ENCODE assay signal across 23 cellular contexts in genomic region chr4:69049860-69050259, GRCh38. TPM values are rescaled to one million over a fixed set of nuclear protein-coding genes. Genes with fewer than 3 reads are reported as not detected.
A peak's percentile ranks its signal among the peaks of the same experiment; 100 is the strongest.
DNase-seq lines count a peak whose midpoint lies in the region; ATAC-seq, FAIRE-seq and TF ChIP-seq lines count a peak whose summit lies in the region.
"Had no signal": no experiment of that assay in that cellular context is flagged by ENCODE, and none has a peak within 500 bp of the region (broad histone marks: within the 10 kb centered on the region; RNA-seq: fewer than 3 reads in every experiment).

No MANE protein-coding gene starts in this region.

- H2AFZ ChIP-seq in ACC112 (ENCODE audit: low read length, unreplicated experiment), result peak overlapping the region; percentile 25
- no peak overlapping the region for H2AFZ ChIP-seq in GM12878 (ENCODE audit: control insufficient read depth, low read depth, low read length)
- H2AFZ ChIP-seq: GM23338 had no signal

- no peak overlapping the region for H3K9ac ChIP-seq in GM12878 (ENCODE audit: control insufficient read depth, insufficient read depth, low read length)

- H3K9me3 ChIP-seq in GM12878 (replicated peaks; ENCODE audit: control insufficient read depth, insufficient read depth, low read length), result no peaks in the 10 kb centered on the region; the same call in 2 of the 3 replicates
- H3K9me3 ChIP-seq: BE2C had no signal

- SMC1A ChIA-PET in GM12878 (lab: Charles Lee; ENCODE audit: uncharacterized antibody, unreplicated experiment), result interaction anchor here (0.6 to 3.2 kb wide), 13 partner anchors 8 to 394 kb away, joined by 3 to 14 read pairs (median 6); partner anchors contain the start of gene UGT2A3

- no peak overlapping the region for H3K4me3 Mint-ChIP-seq in immature natural killer cell
- H3K4me3 Mint-ChIP-seq: CD4-positive, CD25-positive, alpha-beta regulatory T cell; CD8-positive, alpha-beta memory T cell; GM23338; IgD-negative memory B cell had no signal

- no peak overlapping the region for H3K27ac ChIP-seq in ACC112 (ENCODE audit: low read depth, low read length)
- no peak overlapping the region for H3K27ac ChIP-seq in GM12878 (ENCODE audit: control insufficient read depth, insufficient read depth)

- ATAC-seq in GM12878 (peak; percentile 56), HG02571 (IDR thresholded peaks at IDR 0.05; ENCODE audit: unreplicated experiment) (no peak)
- ATAC-seq: GM23338 had no signal

- H3K4me1 ChIP-seq in ACC112 (ENCODE audit: control insufficient read depth, insufficient read depth, low read length, unreplicated experiment) (peaks cover 6% of the 10 kb centered on the region), GM12878 (ENCODE audit: control insufficient read depth, insufficient read depth, low read length) (no peaks in the 10 kb centered on the region)
- H3K4me1 ChIP-seq: BE2C had no signal

- no peaks in the 10 kb centered on the region for H3K36me3 ChIP-seq in ACC112 (ENCODE audit: insufficient read depth, low read length)
- H3K36me3 ChIP-seq in GM12878 (ENCODE audit: control insufficient read depth in 2 of 2, insufficient read depth in 2 of 2, low read length in 1 of 2), result no peaks in the 10 kb centered on the region
- H3K36me3 ChIP-seq: BE2C had no signal

- BruUV-seq in GM12878 (replicated peaks; lab: Mats Ljungman, UMichigan), result no TSS peak

- FAIRE-seq in GM12878 (lab: Jason Lieb, UNC), result no peak
- FAIRE-seq: H54, HTR-8/SVneo had no signal

- H3K9me3 Mint-ChIP-seq in immature natural killer cell, result peaks cover 0 to 29% (median 7%) of the 10 kb centered on the region in 6 donors
- H3K9me3 Mint-ChIP-seq: GM23338 had no signal

- H4K20me1 ChIP-seq in GM12878 (ENCODE audit: control insufficient read depth, insufficient read depth), result no peaks in the 10 kb centered on the region

- TF ChIP-seq EP300 in GM12878 (IDR thresholded peaks at IDR 0.05; ENCODE audit: borderline replicate concordance in 1 of 2, control insufficient read depth in 1 of 2, low read depth in 2 of 2, low read length in 2 of 2), result no peak

- RAD21 ChIA-PET in GM12878 (lab: Charles Lee; ENCODE audit: unreplicated experiment), result interaction anchor here (0.6 to 3.8 kb wide), 10 partner anchors 8 to 1666 kb away, joined by 3 to 22 read pairs (median 4); partner anchors contain the start of gene UGT2A3

- H3K36me3 Mint-ChIP-seq in immature natural killer cell, result no peaks in the 10 kb centered on the region
- H3K36me3 Mint-ChIP-seq: CD4-positive, CD25-positive, alpha-beta regulatory T cell; CD8-positive, alpha-beta memory T cell; IgD-negative memory B cell had no signal

- in situ Hi-C loops in GM12878 (cut with MboI), result loop anchor here (25.0 kb wide), 2 partner anchors 538 to 1637 kb away; partner anchors contain the start of gene UTP3

- H3K4me3 ChIP-seq in ACC112 (ENCODE audit: low read depth, low read length) (no peak overlapping the region), GM12878 (no peak overlapping the region)
- H3K4me3 ChIP-seq: GM23338 had no signal

- no peaks in the 10 kb centered on the region for H3K27me3 Mint-ChIP-seq in immature natural killer cell (ENCODE audit: low read depth in 3 of 3)
- H3K27me3 Mint-ChIP-seq: CD4-positive, CD25-positive, alpha-beta regulatory T cell; CD8-positive, alpha-beta memory T cell had no signal

- no peak overlapping the region for H3K4me2 ChIP-seq in GM12878 (ENCODE audit: control insufficient read depth, insufficient read depth)
- H3K4me2 ChIP-seq: GM23338 had no signal

- H3K27me3 ChIP-seq in ACC112 (ENCODE audit: insufficient read depth, low read length), result no peaks in the 10 kb centered on the region
- H3K27me3 ChIP-seq in GM12878 (replicated peaks in 1 of 2; ENCODE audit: control insufficient read depth in 2 of 2, insufficient read depth in 2 of 2, low read length in 1 of 2), result no peaks in the 10 kb centered on the region
- H3K27me3 ChIP-seq: BE2C had no signal

- no peaks in the 10 kb centered on the region for H3K4me1 Mint-ChIP-seq in immature natural killer cell
- H3K4me1 Mint-ChIP-seq: CD4-positive, CD25-positive, alpha-beta regulatory T cell; CD8-positive, alpha-beta memory T cell; IgD-negative memory B cell had no signal

- DNase-seq in GM12878 (ENCODE audit: low read depth, low spot score) (no peak), kidney glomerular epithelial cell (lab: John Stamatoyannopoulos, UW) (peak; percentile 30), renal cortical epithelial cell (ENCODE audit: low read depth) (peak; percentile 66), immature natural killer cell (no peak), SK-N-DZ (ENCODE audit: low spot score) (no peak)
- DNase-seq: 8988T; BE2C; C1 segment of cervical spinal cord; CD4-positive, CD25-positive, alpha-beta regulatory T cell; CD8-positive, alpha-beta memory T cell; COR-L47; DMS153; DMS79; GDM1; HCEC 1CT had no signal

- CTCF ChIA-PET in GM12878 (lab: Yijun Ruan, JAX), result interaction anchor here (0.7 to 2.5 kb wide), 7 partner anchors 8 to 120 kb away, joined by 3 to 9 read pairs (median 5); no protein-coding TSS in a partner anchor

- POLR2A ChIA-PET in GM12878 (lab: Charles Lee), result interaction anchor here (0.7 to 4.4 kb wide), 7 partner anchors 8 to 145 kb away, joined by 3 to 18 read pairs (median 4); partner anchors contain the start of gene UGT2A3

- TF ChIP-seq CTCF in GM12878 (IDR thresholded peaks at IDR 0.05 in 2 of 3, conservative IDR thresholded peaks at IDR 0.05 in 1 of 3; ENCODE audit: control insufficient read depth in 2 of 3, extremely low read depth in 1 of 3, insufficient read depth in 1 of 3, low read depth in 3 of 3, low read length in 3 of 3), result no peak

- H3K79me2 ChIP-seq in ACC112 (ENCODE audit: control insufficient read depth, insufficient read depth, low read length, unreplicated experiment), result no peaks in the 10 kb centered on the region
- H3K79me2 ChIP-seq in GM12878 (ENCODE audit: control insufficient read depth, insufficient read depth, low read length), result no peaks in the 10 kb centered on the region

- TF ChIP-seq POLR2A in GM12878 (IDR thresholded peaks at IDR 0.05; ENCODE audit: low read depth, low read length), result no peak

- no peak overlapping the region for H3K27ac Mint-ChIP-seq in immature natural killer cell
- H3K27ac Mint-ChIP-seq: CD4-positive, CD25-positive, alpha-beta regulatory T cell; CD8-positive, alpha-beta memory T cell; GM23338; IgD-negative memory B cell had no signal

- intact Hi-C loops in GM12878 (cut with micrococcal nuclease; ENCODE audit: unreplicated experiment), result loop anchor here (10.0 kb wide), 1 partner anchor 555 kb away; no protein-coding TSS in a partner anchor

- no peak for TF ChIP-seq RAD21 in GM12878 (IDR thresholded peaks at IDR 0.05; ENCODE audit: insufficient read depth, low read depth, low read length)

TF ChIP-seq in GM12878, 131 proteins besides CTCF, POLR2A, EP300 and RAD21 (continues in another document):
- TF ChIP-seq ZZZ3 (IDR thresholded peaks at IDR 0.05; ENCODE audit: control insufficient read depth, insufficient read length, low read depth), result no peak
- no peak for TF ChIP-seq CREB1 (IDR thresholded peaks at IDR 0.05; ENCODE audit: low read depth)
- TF ChIP-seq, protein P1, sequence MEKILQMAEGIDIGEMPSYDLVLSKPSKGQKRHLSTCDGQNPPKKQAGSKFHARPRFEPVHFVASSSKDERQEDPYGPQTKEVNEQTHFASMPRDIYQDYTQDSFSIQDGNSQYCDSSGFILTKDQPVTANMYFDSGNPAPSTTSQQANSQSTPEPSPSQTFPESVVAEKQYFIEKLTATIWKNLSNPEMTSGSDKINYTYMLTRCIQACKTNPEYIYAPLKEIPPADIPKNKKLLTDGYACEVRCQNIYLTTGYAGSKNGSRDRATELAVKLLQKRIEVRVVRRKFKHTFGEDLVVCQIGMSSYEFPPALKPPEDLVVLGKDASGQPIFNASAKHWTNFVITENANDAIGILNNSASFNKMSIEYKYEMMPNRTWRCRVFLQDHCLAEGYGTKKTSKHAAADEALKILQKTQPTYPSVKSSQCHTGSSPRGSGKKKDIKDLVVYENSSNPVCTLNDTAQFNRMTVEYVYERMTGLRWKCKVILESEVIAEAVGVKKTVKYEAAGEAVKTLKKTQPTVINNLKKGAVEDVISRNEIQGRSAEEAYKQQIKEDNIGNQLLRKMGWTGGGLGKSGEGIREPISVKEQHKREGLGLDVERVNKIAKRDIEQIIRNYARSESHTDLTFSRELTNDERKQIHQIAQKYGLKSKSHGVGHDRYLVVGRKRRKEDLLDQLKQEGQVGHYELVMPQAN (conservative IDR thresholded peaks at IDR 0.05), result no peak
- no peak for TF ChIP-seq MYB (IDR thresholded peaks at IDR 0.05; ENCODE audit: borderline replicate concordance, low read depth, low read length)

RNA-seq across cellular contexts. Expression of gene UGT2B7, which starts 46.4 kb away (rescaled TPM):
- 3.9 and 4.6 TPM in 2 replicates for total RNA-seq in GM12878 (2013; cell fraction: nucleolus; rRNA removed)
- total RNA-seq in GM12878 (2014; rRNA removed), result 0.27 and 0.79 TPM in 2 replicates
- 0.46 and 1.5 TPM in 2 replicates for total RNA-seq in GM12878 (2014; rRNA removed; fragmentation: Illumina TruSeq; extraction: Trizol)
- 0.77 and 1.0 TPM in 2 replicates for total RNA-seq in GM12878 (2021)
- polyA plus RNA-seq in GM12878 (2011; ENCODE audit: low read depth), result 0.13 TPM
- polyA plus RNA-seq in GM12878 (2011; rRNA removed), result 2.9 and 3.6 TPM in 2 replicates
- polyA plus RNA-seq in GM12878 (2011; cell fraction: cytosol; rRNA removed), result 1.1 and 1.6 TPM in 2 replicates
- polyA plus RNA-seq in GM12878 (2011; cell fraction: nucleus; rRNA removed), result 2.6 and 2.9 TPM in 2 replicates
- polyA plus RNA-seq in GM12878 (2012), result 0.13 TPM in 1 of 2 replicates, not detected in the other
- polyA plus RNA-seq in GM12878 (2014; fragmentation: Illumina TruSeq; extraction: Trizol), result 0.73 TPM in 2 replicates
- polyA plus RNA-seq in GM12878 (2014; fragmentation: Nextera tagmentation; extraction: Ambion mirVana), result 1 to 10 TPM; 1.5 to 2.1 TPM
- 0.39 and 0.77 TPM in 2 replicates for polyA plus RNA-seq in GM12878 (2014; rRNA removed)
- polyA plus RNA-seq in GM12878 (2016; fragmentation: Nextera tagmentation; extraction: Ambion mirVana), result 1 to 10 TPM; 1.0 to 1.3 TPM
- polyA minus RNA-seq in GM12878 (2011; rRNA and poly(A)+ RNA removed), result 2.0 and 2.2 TPM in 2 replicates
- polyA minus RNA-seq in GM12878 (2011; cell fraction: cytosol; rRNA and poly(A)+ RNA removed), result 0.94 TPM in 1 of 2 replicates, not detected in the other
- polyA minus RNA-seq in GM12878 (2011; cell fraction: nucleus; rRNA and poly(A)+ RNA removed), result 3.3 and 3.4 TPM in 2 replicates
- 137 and 190 TPM in 2 replicates for total RNA-seq in renal cortical epithelial cell
- not detected for polyA plus RNA-seq in immature natural killer cell
- not detected in 2 replicates for polyA plus RNA-seq in SK-N-DZ (2014; cell fraction: cytosol; rRNA removed)
- not detected in 2 replicates for polyA plus RNA-seq in SK-N-DZ (2014; cell fraction: nucleus; rRNA removed)
- total RNA-seq: A673; CD4-positive, CD25-positive, alpha-beta regulatory T cell; CD8-positive, alpha-beta memory T cell; Daoy; GM23338 had no signal
- polyA plus RNA-seq: CD4-positive, CD25-positive, alpha-beta regulatory T cell; CD8-positive, alpha-beta memory T cell; GM23338; IgD-negative memory B cell had no signal

Comparison
In these comparisons a context has a peak if more than half of its experiments do, and no peak if none do; other contexts are left out.
1. DNase-seq: peak in kidney glomerular epithelial cell (single experiment) and renal cortical epithelial cell (single experiment); none in GM12878 (single experiment), immature natural killer cell (0 of 3) and SK-N-DZ (single experiment).
2. RNA of gene UGT2B7, which starts 46.4 kb away (total RNA-seq): 137 to 190 TPM in renal cortical epithelial cell; 0.27 to 4.6 TPM in GM12878; every median in the first group is over 10 times any median in the second.